In genomic region chr7:74013539-74014272, GRCh38 we compare ENCODE assay signal across 13 cellular contexts. TPM values are rescaled to one million over a fixed set of nuclear protein-coding genes. Genes with fewer than 3 reads are reported as not detected.
DNase-seq lines count a peak whose midpoint lies in the region; ATAC-seq and TF ChIP-seq lines count a peak whose summit lies in the region.
"Had no signal": no experiment of that assay in that cellular context is flagged by ENCODE, and none has a peak within 500 bp of the region (broad histone marks: within the 10 kb centered on the region; RNA-seq: fewer than 3 reads in every experiment).

No MANE protein-coding gene starts in this region.

- H3K36me3 Mint-ChIP-seq in activated naive CD8-positive, alpha-beta T cell treated with anti-CD3 and anti-CD28 coated beads, Interleukin-2, amount 50 U/mL, for 24 hours (ENCODE audit: low read depth): no peaks in the 10 kb centered on the region
- H3K36me3 Mint-ChIP-seq: naive B cell had no signal

- no peak overlapping the region for H3K27ac Mint-ChIP-seq in stimulated activated naive CD8-positive, alpha-beta T cell treated with anti-CD3 and anti-CD28 coated beads, Interleukin-15, amount 100 ng/mL, for 72 hours
- no peak overlapping the region for H3K27ac Mint-ChIP-seq in activated naive CD8-positive, alpha-beta T cell treated with anti-CD3 and anti-CD28 coated beads, Interleukin-2, amount 50 U/mL, for 24 hours
- H3K27ac Mint-ChIP-seq: naive B cell had no signal

- peaks cover 8% of the 10 kb centered on the region for H3K27me3 Mint-ChIP-seq in stimulated activated naive CD8-positive, alpha-beta T cell treated with anti-CD3 and anti-CD28 coated beads, Interleukin-15, amount 100 ng/mL, for 72 hours
- peaks cover 5% of the 10 kb centered on the region for H3K27me3 Mint-ChIP-seq in activated naive CD8-positive, alpha-beta T cell treated with anti-CD3 and anti-CD28 coated beads, Interleukin-2, amount 50 U/mL, for 24 hours

- H3K4me2 ChIP-seq in neuronal stem cell (ENCODE audit: insufficient read depth, low read length, poor library complexity, severe bottlenecking): peak overlapping the region; percentile 4

- H3K27ac ChIP-seq in esophagus muscularis mucosa (replicated peaks in 1 of 4) (peak overlapping the region; percentile 54 to 69 (median 64)), neuronal stem cell (replicated peaks; ENCODE audit: low read length) (no peak overlapping the region)
- H3K27ac ChIP-seq: cardiac muscle cell, SK-N-MC had no signal

- no peak for TF ChIP-seq EP300 in esophagus muscularis mucosa (IDR thresholded peaks at IDR 0.05)

- H2BK120ac ChIP-seq in neuronal stem cell (ENCODE audit: low read depth, low read length): no peak overlapping the region

- H4K8ac ChIP-seq in neuronal stem cell (ENCODE audit: low read depth, low read length): no peak overlapping the region

- peak overlapping the region; percentile 58 for H2BK12ac ChIP-seq in neuronal stem cell (ENCODE audit: low read length)

- peak; percentile 16 for ATAC-seq in stimulated activated naive CD8-positive, alpha-beta T cell treated with anti-CD3 and anti-CD28 coated beads, Interleukin-15, Interleukin-2, amounts not matched to agents 100 U/mL and 50 U/mL, for 24 hours
- ATAC-seq in stimulated activated naive CD8-positive, alpha-beta T cell treated with anti-CD3 and anti-CD28 coated beads, Interleukin-15, amount 100 ng/mL, for 72 hours: no peak
- no peak for ATAC-seq in activated naive CD8-positive, alpha-beta T cell treated with anti-CD3 and anti-CD28 coated beads, Interleukin-2, amount 50 U/mL, for 24 hours

- TF ChIP-seq POLR2A in esophagus muscularis mucosa (IDR thresholded peaks at IDR 0.05; ENCODE audit: low read depth): no peak

- H3K4me3 ChIP-seq in esophagus muscularis mucosa (no peak overlapping the region), neuronal stem cell (ENCODE audit: low read length in 2 of 2) (no peak overlapping the region)
- H3K4me3 ChIP-seq: cardiac muscle cell, SK-N-MC had no signal

- H3K27me3 ChIP-seq in esophagus muscularis mucosa: no peaks in the 10 kb centered on the region
- H3K27me3 ChIP-seq in neuronal stem cell (ENCODE audit: control insufficient read depth in 3 of 3, insufficient read depth in 3 of 3, low read depth in 1 of 3, low read length in 3 of 3): peaks cover 0 to 7% (median 0%) of the 10 kb centered on the region in 3 experiments
- H3K27me3 ChIP-seq: cardiac muscle cell had no signal

- no peaks in the 10 kb centered on the region for H3K4me1 Mint-ChIP-seq in stimulated activated naive CD8-positive, alpha-beta T cell treated with anti-CD3 and anti-CD28 coated beads, Interleukin-15, amount 100 ng/mL, for 72 hours
- H3K4me1 Mint-ChIP-seq in activated naive CD8-positive, alpha-beta T cell treated with anti-CD3 and anti-CD28 coated beads, Interleukin-2, amount 50 U/mL, for 24 hours: no peaks in the 10 kb centered on the region
- H3K4me1 Mint-ChIP-seq: naive B cell had no signal

- no peak overlapping the region for H3K4me3 Mint-ChIP-seq in stimulated activated naive CD8-positive, alpha-beta T cell treated with anti-CD3 and anti-CD28 coated beads, Interleukin-15, amount 100 ng/mL, for 72 hours
- H3K4me3 Mint-ChIP-seq in activated naive CD8-positive, alpha-beta T cell treated with anti-CD3 and anti-CD28 coated beads, Interleukin-2, amount 50 U/mL, for 24 hours: no peak overlapping the region

- no peak for TF ChIP-seq CTCF in esophagus muscularis mucosa (IDR thresholded peaks at IDR 0.05)

- H2BK15ac ChIP-seq in neuronal stem cell (ENCODE audit: low read length): peak overlapping the region; percentile 21

- H3K36me3 ChIP-seq in esophagus muscularis mucosa (no peaks in the 10 kb centered on the region), neuronal stem cell (replicated peaks in 1 of 2; ENCODE audit: control insufficient read depth in 2 of 2, insufficient read depth in 2 of 2, low read length in 2 of 2) (no peaks in the 10 kb centered on the region)
- H3K36me3 ChIP-seq: cardiac muscle cell had no signal

- no peaks in the 10 kb centered on the region for H3K79me1 ChIP-seq in neuronal stem cell (ENCODE audit: low read depth, low read length)

- WGBS in esophagus muscularis mucosa: 66% methylated on average over 10 of the region's 16 CpGs
- WGBS in neuronal stem cell (ENCODE audit: extremely low coverage in 2 of 2, insufficient read length in 2 of 2, insufficient replicate concordance in 1 of 2), 2 donors: no CpG with 5 or more reads among the region's 16 CpGs

- peak overlapping the region; percentile 83 for H3K9ac ChIP-seq in neuronal stem cell (ENCODE audit: low read depth, low read length, poor library complexity)

- H3K18ac ChIP-seq in neuronal stem cell (ENCODE audit: low read length): peak overlapping the region; percentile 94

- H3K9me3 ChIP-seq in esophagus muscularis mucosa (no peaks in the 10 kb centered on the region), neuronal stem cell (replicated peaks in 1 of 2; ENCODE audit: control insufficient read depth in 2 of 2, insufficient read depth in 1 of 2, low read depth in 1 of 2, low read length in 2 of 2) (no peaks in the 10 kb centered on the region)

- no peak overlapping the region for H4K91ac ChIP-seq in neuronal stem cell (ENCODE audit: low read depth, low read length, poor library complexity)

- H3K4ac ChIP-seq in neuronal stem cell (ENCODE audit: low read length): no peak overlapping the region

- peak overlapping the region; percentile 11 for H2AFZ ChIP-seq in neuronal stem cell (ENCODE audit: low read length)

- peak overlapping the region; percentile 95 for H3K14ac ChIP-seq in neuronal stem cell (ENCODE audit: low read length)

- no peak for DNase-seq in stimulated activated naive CD8-positive, alpha-beta T cell treated with anti-CD3 and anti-CD28 coated beads, Interleukin-15, Interleukin-2, amounts not matched to agents 100 U/mL and 50 U/mL, for 24 hours
- DNase-seq in stimulated activated naive CD8-positive, alpha-beta T cell treated with anti-CD3 and anti-CD28 coated beads, Interleukin-15, amount 100 ng/mL, for 72 hours: no peak
- DNase-seq in esophagus muscularis mucosa (ENCODE audit: extremely low spot score) (no peak), neuronal stem cell (ENCODE audit: low spot score) (no peak), NCI-H1417 treated with DMSO at 0.1 percent for 48 hours (lab: John Stamatoyannopoulos, UW) (no peak), SIG-M5 (lab: John Stamatoyannopoulos, UW) (no peak), EL (no peak)
- no peak for DNase-seq in activated naive CD8-positive, alpha-beta T cell treated with anti-CD3 and anti-CD28 coated beads, Interleukin-2, amount 50 U/mL, for 24 hours
- DNase-seq: ACHN, activated gamma-delta T cell, naive B cell had no signal

- H3K23ac ChIP-seq in neuronal stem cell (ENCODE audit: low read depth, low read length, poor library complexity): peak overlapping the region; percentile 83

- no peaks in the 10 kb centered on the region for H3K9me3 Mint-ChIP-seq in stimulated activated naive CD8-positive, alpha-beta T cell treated with anti-CD3 and anti-CD28 coated beads, Interleukin-15, amount 100 ng/mL, for 72 hours
- H3K9me3 Mint-ChIP-seq in activated naive CD8-positive, alpha-beta T cell treated with anti-CD3 and anti-CD28 coated beads, Interleukin-2, amount 50 U/mL, for 24 hours: no peaks in the 10 kb centered on the region
- H3K9me3 Mint-ChIP-seq: naive B cell had no signal

- peak overlapping the region; percentile 42 for H2BK5ac ChIP-seq in neuronal stem cell (ENCODE audit: low read length)

- peak overlapping the region; percentile 66 for H2AK5ac ChIP-seq in neuronal stem cell (ENCODE audit: low read depth, low read length)

- H3K4me1 ChIP-seq in esophagus muscularis mucosa (peaks cover 11 to 24% (median 22%) of the 10 kb centered on the region in 4 donors), neuronal stem cell (ENCODE audit: control insufficient read depth in 2 of 2, insufficient read depth in 1 of 2, low read depth in 1 of 2, low read length in 2 of 2) (peaks cover 0 to 8% of the 10 kb centered on the region in 2 donors)

- intact Hi-C loops in esophagus muscularis mucosa (cut with DNase I): no loop called here

RNA-seq across cellular contexts. Expression of gene ELN, which starts 14.3 kb away (rescaled TPM):
- 100 to 1,000 TPM; 337 to 646 (median 447) TPM for total RNA-seq in esophagus muscularis mucosa
- polyA plus RNA-seq in neuronal stem cell (2013, experiment 1 of 2): 2.9 TPM
- 3.1 TPM for polyA plus RNA-seq in neuronal stem cell (2013, experiment 2 of 2)
- polyA plus RNA-seq: cardiac muscle cell had no signal
